ENCODE assay signal across 8 cellular contexts in the genomic region with DNA sequence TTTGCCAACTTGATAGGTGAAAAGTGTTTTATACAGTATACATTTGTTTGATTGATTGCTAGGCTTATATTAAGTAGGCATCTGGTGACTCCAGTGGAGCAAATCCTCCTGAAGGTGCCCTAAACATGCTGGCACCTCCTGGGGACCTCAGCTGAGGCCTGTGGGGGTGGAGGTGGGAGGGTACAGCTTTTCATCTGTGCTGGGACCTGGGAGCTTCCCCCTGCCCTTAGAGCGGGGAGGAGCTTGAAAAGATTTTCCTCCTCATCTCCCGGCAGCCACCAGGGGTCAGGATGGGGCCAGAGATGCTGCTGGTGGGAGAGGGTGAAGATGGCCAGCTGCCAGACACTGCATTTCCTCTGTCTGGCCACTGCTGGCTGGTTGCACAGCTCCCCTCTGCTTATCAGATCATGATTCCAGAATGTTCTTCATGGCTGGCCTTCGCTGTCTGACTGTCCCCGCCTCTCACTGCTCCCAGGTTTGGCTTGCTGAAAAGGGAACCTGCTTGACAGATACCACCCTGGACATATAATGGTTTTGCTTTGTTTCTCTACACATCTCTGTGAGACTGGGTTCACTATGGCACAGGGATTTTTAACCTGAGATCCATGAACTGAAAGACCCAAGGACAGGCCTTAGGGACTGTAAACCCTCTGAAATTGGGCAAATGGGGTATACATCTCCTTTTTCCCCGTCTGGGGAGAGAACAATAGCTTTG. TPM values are rescaled to one million over a fixed set of nuclear protein-coding genes. Genes with fewer than 3 reads are reported as not detected.
DNase-seq lines count a peak whose midpoint lies in the region; ATAC-seq and TF ChIP-seq lines count a peak whose summit lies in the region.

No MANE protein-coding gene starts in this region.

- H3K4me3 ChIP-seq in SK-N-SH (ENCODE audit: low read depth in 2 of 2, low read length in 1 of 2), result no peak overlapping the region; a peak in 1 of 4 replicates
- H3K4me3 ChIP-seq in upper lobe of right lung, result no peak overlapping the region

- no peaks in the 10 kb centered on the region for H4K20me1 ChIP-seq in SK-N-SH (ENCODE audit: insufficient read depth)

- 0 out of 2 replicates have a peak overlapping the region, but pooled peaks have one; percentile 51 for H3K4me2 ChIP-seq in SK-N-SH

- DNase-seq in NCI-H1105 (lab: John Stamatoyannopoulos, UW) (peak; percentile 77), SK-N-SH (peak; percentile 94), glomerular visceral epithelial cell (ENCODE audit: extremely low spot score) (peak; percentile 91), pons (ENCODE audit: low spot score) (peak; percentile 90), upper lobe of right lung (peak; percentile 94)
- peak; percentile 78 for DNase-seq in activated naive CD4-positive, alpha-beta T cell treated with anti-CD3 and anti-CD28 coated beads, Interleukin-2, amount 50 U/mL, for 16 hours

- peak; percentile 99 for ATAC-seq in HG02759 (IDR thresholded peaks at IDR 0.05; ENCODE audit: unreplicated experiment)
- peak; percentile 100 for ATAC-seq in upper lobe of right lung

- POLR2A ChIA-PET in SK-N-SH (lab: Yijun Ruan, JAX), result interaction anchor here (0.9 to 1.9 kb wide), 3 partner anchors 10 to 464 kb away, joined by 3 to 8 read pairs (median 4); a partner anchor contains a TSS

- H3K36me3 ChIP-seq in SK-N-SH (replicated peaks in 1 of 2; ENCODE audit: control insufficient read depth in 1 of 2, insufficient read depth in 2 of 2, low read length in 1 of 2) (no peaks in the 10 kb centered on the region), upper lobe of right lung (no peaks in the 10 kb centered on the region)

- H3K79me2 ChIP-seq in SK-N-SH (ENCODE audit: insufficient read depth), result no peaks in the 10 kb centered on the region

- H3K9me2 ChIP-seq in SK-N-SH, result no peaks in the 10 kb centered on the region

- TF ChIP-seq RAD21 in SK-N-SH (IDR thresholded peaks at IDR 0.05; ENCODE audit: low read length), result peak; percentile 98

- CTCF ChIA-PET in SK-N-SH (lab: Yijun Ruan, JAX), result interaction anchor here (0.5 to 3.6 kb wide), 55 partner anchors 9 to 526 kb away, joined by 3 to 45 read pairs (median 4); a partner anchor contains a TSS

- H3K9ac ChIP-seq in SK-N-SH, result no peak overlapping the region

- H3K9me3 ChIP-seq in SK-N-SH (no peaks in the 10 kb centered on the region), upper lobe of right lung (no peaks in the 10 kb centered on the region)

- WGBS in SK-N-SH (ENCODE audit: low lambda C conversion rate), result 7% methylated on average over 5 of the region's 5 CpGs

- no peaks in the 10 kb centered on the region for H3F3A ChIP-seq in SK-N-SH (replicated peaks; ENCODE audit: insufficient read depth)

- TF ChIP-seq CTCF in GM12874 (IDR thresholded peaks at IDR 0.05; ENCODE audit: insufficient read depth, low read depth, low read length) (peak; percentile 91), SK-N-SH (IDR thresholded peaks at IDR 0.05) (peak; percentile 84), upper lobe of right lung (IDR thresholded peaks at IDR 0.05) (peak; percentile 86)

- TF ChIP-seq EP300 in SK-N-SH (IDR thresholded peaks at IDR 0.05; ENCODE audit: borderline replicate concordance in 1 of 2, low read depth in 1 of 2, low read length in 1 of 2), result peak in 1 of 2 experiments; percentile 83; a peak in 2 of 4 replicates

- intact Hi-C loops in upper lobe of right lung (cut with DNase I), result no loop called here

- H3K4me1 ChIP-seq in SK-N-SH (ENCODE audit: control insufficient read depth in 1 of 2, insufficient read depth in 2 of 2, low read depth in 1 of 2, low read length in 1 of 2) (peaks cover 6 to 7% of the 10 kb centered on the region in 2 experiments; a peak in 3 of 4 replicates), upper lobe of right lung (peaks cover 5% of the 10 kb centered on the region)

- H3K27me3 ChIP-seq in SK-N-SH (ENCODE audit: insufficient read depth), result no peaks in the 10 kb centered on the region
- no peaks in the 10 kb centered on the region for H3K27me3 ChIP-seq in upper lobe of right lung

- peak overlapping the region; percentile 82 for H2AFZ ChIP-seq in SK-N-SH (ENCODE audit: low read depth)

- H3K27ac ChIP-seq in SK-N-SH (ENCODE audit: low read depth in 2 of 2, low read length in 1 of 2) (peak overlapping the region in 1 of 2 experiments; percentile 90; a peak in 2 of 4 replicates), upper lobe of right lung (no peak overlapping the region)

TF ChIP-seq in SK-N-SH, 30 proteins besides CTCF, POLR2A, EP300 and RAD21 (continues in another document):
- TF ChIP-seq FOXJ3 (CRISPR knock-in tag; IDR thresholded peaks at IDR 0.05) (no peak; the same call in 1 of the 2 replicates), GATA2 (CRISPR knock-in tag; IDR thresholded peaks at IDR 0.05) (peak; percentile 95), TCF12 (IDR thresholded peaks at IDR 0.05) (peak; percentile 23; the same call in 1 of the 2 replicates), EZH2phosphoT487 (IDR thresholded peaks at IDR 0.05; ENCODE audit: borderline replicate concordance, low read depth) (no peak), RXRA (IDR thresholded peaks at IDR 0.05; ENCODE audit: borderline replicate concordance, low read depth) (no peak), TEAD4 (IDR thresholded peaks at IDR 0.05; ENCODE audit: borderline replicate concordance, insufficient read depth) (no peak), MXI1 (IDR thresholded peaks at IDR 0.05; ENCODE audit: low read depth, low read length) (peak; percentile 66), MEF2A (IDR thresholded peaks at IDR 0.05; ENCODE audit: borderline replicate concordance, low read depth) (no peak), NRF1 (IDR thresholded peaks at IDR 0.05; ENCODE audit: low read depth, low read length) (no peak), POLR2AphosphoS5 (IDR thresholded peaks at IDR 0.05; ENCODE audit: low read depth, low read length) (0 out of 2 replicates have a peak, but pooled peaks have one; percentile 17), NFIC (IDR thresholded peaks at IDR 0.05; ENCODE audit: borderline replicate concordance) (peak; percentile 90), SMC3 (IDR thresholded peaks at IDR 0.05; ENCODE audit: low read depth, low read length) (peak; percentile 89)
- TF ChIP-seq, protein P1, sequence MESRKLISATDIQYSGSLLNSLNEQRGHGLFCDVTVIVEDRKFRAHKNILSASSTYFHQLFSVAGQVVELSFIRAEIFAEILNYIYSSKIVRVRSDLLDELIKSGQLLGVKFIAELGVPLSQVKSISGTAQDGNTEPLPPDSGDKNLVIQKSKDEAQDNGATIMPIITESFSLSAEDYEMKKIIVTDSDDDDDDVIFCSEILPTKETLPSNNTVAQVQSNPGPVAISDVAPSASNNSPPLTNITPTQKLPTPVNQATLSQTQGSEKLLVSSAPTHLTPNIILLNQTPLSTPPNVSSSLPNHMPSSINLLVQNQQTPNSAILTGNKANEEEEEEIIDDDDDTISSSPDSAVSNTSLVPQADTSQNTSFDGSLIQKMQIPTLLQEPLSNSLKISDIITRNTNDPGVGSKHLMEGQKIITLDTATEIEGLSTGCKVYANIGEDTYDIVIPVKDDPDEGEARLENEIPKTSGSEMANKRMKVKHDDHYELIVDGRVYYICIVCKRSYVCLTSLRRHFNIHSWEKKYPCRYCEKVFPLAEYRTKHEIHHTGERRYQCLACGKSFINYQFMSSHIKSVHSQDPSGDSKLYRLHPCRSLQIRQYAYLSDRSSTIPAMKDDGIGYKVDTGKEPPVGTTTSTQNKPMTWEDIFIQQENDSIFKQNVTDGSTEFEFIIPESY (IDR thresholded peaks at IDR 0.05; ENCODE audit: borderline replicate concordance, low read depth), result no peak
- TF ChIP-seq, protein P2, sequence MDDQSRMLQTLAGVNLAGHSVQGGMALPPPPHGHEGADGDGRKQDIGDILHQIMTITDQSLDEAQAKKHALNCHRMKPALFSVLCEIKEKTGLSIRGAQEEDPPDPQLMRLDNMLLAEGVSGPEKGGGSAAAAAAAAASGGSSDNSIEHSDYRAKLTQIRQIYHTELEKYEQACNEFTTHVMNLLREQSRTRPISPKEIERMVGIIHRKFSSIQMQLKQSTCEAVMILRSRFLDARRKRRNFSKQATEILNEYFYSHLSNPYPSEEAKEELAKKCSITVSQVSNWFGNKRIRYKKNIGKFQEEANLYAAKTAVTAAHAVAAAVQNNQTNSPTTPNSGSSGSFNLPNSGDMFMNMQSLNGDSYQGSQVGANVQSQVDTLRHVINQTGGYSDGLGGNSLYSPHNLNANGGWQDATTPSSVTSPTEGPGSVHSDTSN (IDR thresholded peaks at IDR 0.05), result no peak
- TF ChIP-seq, protein P3, sequence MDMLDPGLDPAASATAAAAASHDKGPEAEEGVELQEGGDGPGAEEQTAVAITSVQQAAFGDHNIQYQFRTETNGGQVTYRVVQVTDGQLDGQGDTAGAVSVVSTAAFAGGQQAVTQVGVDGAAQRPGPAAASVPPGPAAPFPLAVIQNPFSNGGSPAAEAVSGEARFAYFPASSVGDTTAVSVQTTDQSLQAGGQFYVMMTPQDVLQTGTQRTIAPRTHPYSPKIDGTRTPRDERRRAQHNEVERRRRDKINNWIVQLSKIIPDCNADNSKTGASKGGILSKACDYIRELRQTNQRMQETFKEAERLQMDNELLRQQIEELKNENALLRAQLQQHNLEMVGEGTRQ (IDR thresholded peaks at IDR 0.05; ENCODE audit: borderline replicate concordance, low read depth, low read length), result no peak
- TF ChIP-seq, protein P4, sequence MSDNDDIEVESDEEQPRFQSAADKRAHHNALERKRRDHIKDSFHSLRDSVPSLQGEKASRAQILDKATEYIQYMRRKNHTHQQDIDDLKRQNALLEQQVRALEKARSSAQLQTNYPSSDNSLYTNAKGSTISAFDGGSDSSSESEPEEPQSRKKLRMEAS (IDR thresholded peaks at IDR 0.05; ENCODE audit: low read depth), result peak; percentile 68

RNA-seq across cellular contexts. Expression of a gene that starts 10.5 kb away (rescaled TPM):
- 8.7 and 8.8 TPM in 2 replicates for polyA plus RNA-seq in SK-N-SH (2012; rRNA removed)
- polyA plus RNA-seq in SK-N-SH (2012; cell fraction: cytosol; rRNA removed), result 5.7 and 7.9 TPM in 2 replicates
- polyA plus RNA-seq in SK-N-SH (2012; cell fraction: nucleus; rRNA removed), result 20.9 and 25.3 TPM in 2 replicates
- 6.2 TPM for total RNA-seq in upper lobe of right lung

RNA-seq across cellular contexts. Expression of a gene that starts 21.4 kb away (rescaled TPM):
- polyA plus RNA-seq in SK-N-SH (2012; rRNA removed), result 88.3 and 114 TPM in 2 replicates
- polyA plus RNA-seq in SK-N-SH (2012; cell fraction: cytosol; rRNA removed), result 12.5 and 18.4 TPM in 2 replicates
- polyA plus RNA-seq in SK-N-SH (2012; cell fraction: nucleus; rRNA removed), result 850 and 900 TPM in 2 replicates
- total RNA-seq in upper lobe of right lung, result 128 TPM

RNA-seq across cellular contexts. Expression of a gene that starts 33.0 kb away (rescaled TPM):
- polyA plus RNA-seq in SK-N-SH (2012; rRNA removed), result 15.5 and 16.3 TPM in 2 replicates
- polyA plus RNA-seq in SK-N-SH (2012; cell fraction: cytosol; rRNA removed), result 7.5 and 9.0 TPM in 2 replicates
- polyA plus RNA-seq in SK-N-SH (2012; cell fraction: nucleus; rRNA removed), result 43.9 and 56.7 TPM in 2 replicates
- 15.5 TPM for total RNA-seq in upper lobe of right lung

RNA-seq across cellular contexts. Expression of a gene that starts 37.5 kb away (rescaled TPM):
- 0.28 and 0.77 TPM in 2 replicates for polyA plus RNA-seq in SK-N-SH (2012; rRNA removed)
- 0.39 and 0.42 TPM in 2 replicates for polyA plus RNA-seq in SK-N-SH (2012; cell fraction: cytosol; rRNA removed)
- 2.1 and 2.9 TPM in 2 replicates for polyA plus RNA-seq in SK-N-SH (2012; cell fraction: nucleus; rRNA removed)
- 2.3 TPM for total RNA-seq in upper lobe of right lung

RNA-seq across cellular contexts. Expression of a gene that starts 47.1 kb away (rescaled TPM):
- polyA plus RNA-seq in SK-N-SH (2012; rRNA removed), result 1.1 and 1.2 TPM in 2 replicates
- 0.84 and 1.1 TPM in 2 replicates for polyA plus RNA-seq in SK-N-SH (2012; cell fraction: cytosol; rRNA removed)
- polyA plus RNA-seq in SK-N-SH (2012; cell fraction: nucleus; rRNA removed), result 1.4 and 2.0 TPM in 2 replicates
- 0.61 TPM for total RNA-seq in upper lobe of right lung
